Comparison of ENCODE assay signal across 8 cellular contexts in genomic region chr16:28924399-28924761, GRCh38. TPM values are rescaled to one million over a fixed set of nuclear protein-coding genes. Genes with fewer than 3 reads are reported as not detected.
DNase-seq lines count a peak whose midpoint lies in the region; ATAC-seq, FAIRE-seq and TF ChIP-seq lines count a peak whose summit lies in the region.

No MANE protein-coding gene starts in this region.

- no peak for FAIRE-seq in H54 (lab: Jason Lieb, UNC)

- H3K27ac ChIP-seq in RWPE2 (ENCODE audit: poor library complexity, severe bottlenecking) = peak overlapping the region; percentile 91
- peak overlapping the region in 20 of 21 experiments; percentile 95 to 100 (median 98) for H3K27ac ChIP-seq in skin epidermis

- DNase-seq in RWPE2 (ENCODE audit: low spot score) (no peak), fibroblast of villous mesenchyme (ENCODE audit: low read depth) (no peak), H54 (ENCODE audit: insufficient read length, low spot score) (no peak), GM03348 (ENCODE audit: low spot score) (no peak), OCI-M2 (lab: John Stamatoyannopoulos, UW; ENCODE audit: unreplicated experiment) (no peak)
- no peak for DNase-seq in effector CD4-positive, alpha-beta T cell

- peaks cover 3% of the 10 kb centered on the region; the same call in 1 of the 2 replicates for H3K36me3 ChIP-seq in RWPE2 (ENCODE audit: low read depth)

- H3K9me3 ChIP-seq in RWPE2 (ENCODE audit: severe bottlenecking) = no peaks in the 10 kb centered on the region

- TF ChIP-seq POLR2A in H54 (IDR thresholded peaks at IDR 0.05; ENCODE audit: low read depth, low read length) = no peak

- peak; percentile 30 for TF ChIP-seq CTCF in RWPE2 (IDR thresholded peaks at IDR 0.05; ENCODE audit: poor library complexity, severe bottlenecking)
- no peak for TF ChIP-seq CTCF in fibroblast of villous mesenchyme (IDR thresholded peaks at IDR 0.05; ENCODE audit: insufficient read depth, low read depth, low read length)

- peak overlapping the region; percentile 57 for H3K4me3 ChIP-seq in RWPE2 (ENCODE audit: severe bottlenecking)
- peak overlapping the region; percentile 80 for H3K4me3 ChIP-seq in fibroblast of villous mesenchyme (ENCODE audit: low read depth, low read length)
- peak overlapping the region; percentile 58 to 89 (median 70) for H3K4me3 ChIP-seq in skin epidermis

- H3K27me3 ChIP-seq in RWPE2 (ENCODE audit: insufficient read depth, poor library complexity, severe bottlenecking) = no peaks in the 10 kb centered on the region

- ATAC-seq in GM21576 (IDR thresholded peaks at IDR 0.05; ENCODE audit: unreplicated experiment) = peak; percentile 9
- no peak for ATAC-seq in RWPE2 (ENCODE audit: low read depth)

- no peaks in the 10 kb centered on the region for H3K4me1 ChIP-seq in RWPE2 (ENCODE audit: insufficient read depth, poor library complexity, severe bottlenecking)

RNA-seq across cellular contexts. Expression of gene RABEP2, which starts 0.7 kb away (rescaled TPM):
- total RNA-seq in fibroblast of villous mesenchyme = 29.4 and 35.4 TPM in 2 replicates

RNA-seq across cellular contexts. Expression of gene CD19, which starts 7.4 kb away (rescaled TPM):
- not detected in 2 replicates for total RNA-seq in fibroblast of villous mesenchyme

RNA-seq across cellular contexts. Expression of gene NFATC2IP, which starts 26.4 kb away (rescaled TPM):
- 20.0 and 30.7 TPM in 2 replicates for total RNA-seq in fibroblast of villous mesenchyme

RNA-seq across cellular contexts. Expression of gene ATP2A1, which starts 46.1 kb away (rescaled TPM):
- under 0.01 and 0.43 TPM in 2 replicates for total RNA-seq in fibroblast of villous mesenchyme

RNA-seq across cellular contexts. Expression of gene SPNS1, which starts 50.2 kb away (rescaled TPM):
- 33.2 and 34.5 TPM in 2 replicates for total RNA-seq in fibroblast of villous mesenchyme
